30 cellular contexts compared by ENCODE assay signal in genomic region chr3:27606537-27606936, GRCh38.
A peak's percentile ranks its signal among the peaks of the same experiment; 100 is the strongest.
DNase-seq lines count a peak whose midpoint lies in the region; ATAC-seq and TF ChIP-seq lines count a peak whose summit lies in the region.
"Had no signal": no experiment of that assay in that cellular context is flagged by ENCODE, and none has a peak within 500 bp of the region (broad histone marks: within the 10 kb centered on the region; RNA-seq: fewer than 3 reads in every experiment).

No MANE protein-coding gene starts in this region.

- TF ChIP-seq CTCF in GM23338 (conservative IDR thresholded peaks at IDR 0.05; ENCODE audit: low read depth in 2 of 2) (no peak), epithelial cell of esophagus (IDR thresholded peaks at IDR 0.05; ENCODE audit: insufficient read depth, low read depth, low read length, missing control alignments) (no peak), osteoblast (IDR thresholded peaks at IDR 0.05; ENCODE audit: extremely low read depth, low read depth, low read length) (no peak)

- H3K4me2 ChIP-seq in GM23338 (no peak overlapping the region), osteoblast (ENCODE audit: insufficient read depth, low read length) (no peak overlapping the region)

- peaks cover 6% of the 10 kb centered on the region; the same call in 1 of the 3 replicates for H3K4me1 Mint-ChIP-seq in GM23338
- H3K4me1 Mint-ChIP-seq in activated T-helper 17 cell treated with anti-CD3 and anti-CD28 coated beads, Interleukin-2, amount 50 U/mL, for 72 hours, result peaks cover 5% of the 10 kb centered on the region

- H3K36me3 Mint-ChIP-seq in GM23338 (ENCODE audit: low read depth), result peaks cover 3% of the 10 kb centered on the region; the same call in 2 of the 3 replicates
- H3K36me3 Mint-ChIP-seq in activated T-helper 17 cell treated with anti-CD3 and anti-CD28 coated beads, Interleukin-2, amount 50 U/mL, for 72 hours (ENCODE audit: low read depth), result no peaks in the 10 kb centered on the region
- H3K36me3 Mint-ChIP-seq: CD8-positive, alpha-beta T cell had no signal

- no peaks in the 10 kb centered on the region for H3K9me3 ChIP-seq in osteoblast (ENCODE audit: low read depth, low read length)
- H3K9me3 ChIP-seq: body of pancreas, HAP-1, neutrophil, psoas muscle, upper lobe of right lung had no signal

- H3K4me1 ChIP-seq in GM23338 (ENCODE audit: insufficient read depth) (no peaks in the 10 kb centered on the region), osteoblast (ENCODE audit: insufficient read depth, low read length) (peaks cover 13% of the 10 kb centered on the region)
- H3K4me1 ChIP-seq: body of pancreas, HAP-1 had no signal

- H3F3A ChIP-seq in GM23338 (replicated peaks; ENCODE audit: low read depth), result no peaks in the 10 kb centered on the region

- no peaks in the 10 kb centered on the region for H3K79me2 ChIP-seq in GM23338 (replicated peaks; ENCODE audit: insufficient read depth)
- H3K79me2 ChIP-seq in osteoblast (ENCODE audit: insufficient read depth, low read length), result no peaks in the 10 kb centered on the region

- H3K4me3 Mint-ChIP-seq in GM23338, result no peak overlapping the region
- H3K4me3 Mint-ChIP-seq in activated T-helper 17 cell treated with anti-CD3 and anti-CD28 coated beads, Interleukin-2, amount 50 U/mL, for 72 hours, result no peak overlapping the region
- H3K4me3 Mint-ChIP-seq: activated CD8-positive, alpha-beta T cell treated with anti-CD3 and anti-CD28 coated beads, Interleukin-2, amount 10 ng/mL, durations not matched to agents 7 days and 5 days; CD8-positive, alpha-beta T cell had no signal

- no peak overlapping the region for H3K27ac Mint-ChIP-seq in GM23338
- H3K27ac Mint-ChIP-seq in activated T-helper 17 cell treated with anti-CD3 and anti-CD28 coated beads, Interleukin-2, amount 50 U/mL, for 72 hours, result no peak overlapping the region
- H3K27ac Mint-ChIP-seq: activated CD8-positive, alpha-beta T cell treated with anti-CD3 and anti-CD28 coated beads, Interleukin-2, amount 10 ng/mL, durations not matched to agents 7 days and 5 days; CD8-positive, alpha-beta T cell had no signal

- H3K27me3 Mint-ChIP-seq in GM23338 (ENCODE audit: insufficient read depth, low read depth, poor library complexity), result peaks cover 1% of the 10 kb centered on the region
- H3K27me3 Mint-ChIP-seq in activated T-helper 17 cell treated with anti-CD3 and anti-CD28 coated beads, Interleukin-2, amount 50 U/mL, for 72 hours, result no peaks in the 10 kb centered on the region

- 0 out of 2 replicates have a peak overlapping the region, but pooled peaks have one; percentile 10 for H2AFZ ChIP-seq in GM23338
- no peak overlapping the region for H2AFZ ChIP-seq in osteoblast (ENCODE audit: low read length)

- H3K36me3 ChIP-seq in GM23338 (ENCODE audit: insufficient read depth), result no peaks in the 10 kb centered on the region
- H3K36me3 ChIP-seq in osteoblast (ENCODE audit: insufficient read depth, low read length), result no peaks in the 10 kb centered on the region
- H3K36me3 ChIP-seq: HAP-1, neutrophil, upper lobe of right lung had no signal

- H3K9me2 ChIP-seq in GM23338 (ENCODE audit: insufficient read depth), result peaks cover 8% of the 10 kb centered on the region; the same call in 1 of the 2 replicates

- H3K27me3 ChIP-seq in GM23338 (ENCODE audit: insufficient read depth) (no peaks in the 10 kb centered on the region), osteoblast (ENCODE audit: insufficient read depth, low read length) (no peaks in the 10 kb centered on the region)
- H3K27me3 ChIP-seq: body of pancreas, neutrophil, upper lobe of right lung had no signal

- peaks cover 15% of the 10 kb centered on the region for H3K9me3 Mint-ChIP-seq in GM23338
- peaks cover 4% of the 10 kb centered on the region for H3K9me3 Mint-ChIP-seq in activated T-helper 17 cell treated with anti-CD3 and anti-CD28 coated beads, Interleukin-2, amount 50 U/mL, for 72 hours

- ATAC-seq in GM23338, result no peak
- no peak for ATAC-seq in activated T-helper 17 cell treated with anti-CD3 and anti-CD28 coated beads, Interleukin-2, amount 50 U/mL, for 72 hours (replicated peaks)
- no peak for ATAC-seq in HG03280 (IDR thresholded peaks at IDR 0.05; ENCODE audit: unreplicated experiment)
- ATAC-seq: activated CD8-positive, alpha-beta T cell treated with anti-CD3 and anti-CD28 coated beads, Interleukin-2, amount 10 ng/mL, durations not matched to agents 7 days and 5 days; body of pancreas; CD8-positive, alpha-beta T cell; esophagus mucosa; HepG2; psoas muscle; upper lobe of right lung had no signal

- H3K27ac ChIP-seq in GM23338 (ENCODE audit: low read depth) (no peak overlapping the region), osteoblast (ENCODE audit: low read depth, low read length) (peak overlapping the region; percentile 48)
- H3K27ac ChIP-seq: body of pancreas, HL-60, neutrophil, psoas muscle, upper lobe of right lung had no signal

- H4K20me1 ChIP-seq in GM23338 (replicated peaks; ENCODE audit: insufficient read depth) (no peaks in the 10 kb centered on the region), osteoblast (ENCODE audit: insufficient read depth, low read length) (no peaks in the 10 kb centered on the region)

- H3K4me3 ChIP-seq in GM23338 (no peak overlapping the region), epithelial cell of esophagus (ENCODE audit: low read length) (no peak overlapping the region), osteoblast (ENCODE audit: insufficient read depth, low read length) (no peak overlapping the region)
- H3K4me3 ChIP-seq: body of pancreas, HAP-1, psoas muscle, upper lobe of right lung had no signal

- DNase-seq in GM23338 (ENCODE audit: low spot score), result no peak
- peak; percentile 76 for DNase-seq in RKO (ENCODE audit: low spot score)
- peak; percentile 59 for DNase-seq in epithelial cell of esophagus (ENCODE audit: low read depth)
- no peak for DNase-seq in osteoblast (ENCODE audit: insufficient read length, low spot score, missing footprints)
- no peak for DNase-seq in NCI-H748 (lab: John Stamatoyannopoulos, UW; ENCODE audit: unreplicated experiment)
- no peak for DNase-seq in GF-D8 (lab: John Stamatoyannopoulos, UW)
- DNase-seq: activated CD4-positive, alpha-beta T cell treated with anti-CD3 and anti-CD28 coated beads for 1 hour; activated CD8-positive, alpha-beta T cell treated with anti-CD3 and anti-CD28 coated beads, Interleukin-2, amount 10 ng/mL, durations not matched to agents 7 days and 5 days; activated effector memory CD4-positive, alpha-beta T cell treated with anti-CD3 and anti-CD28 coated beads, Interleukin-2, amount 50 U/mL, for 16 hours; activated T-cell treated with anti-CD3 and anti-CD28 coated beads for 4 hours; body of pancreas; CD8-positive, alpha-beta T cell; effector CD8-positive, alpha-beta T cell; glutamatergic neuron; mesenchymal stem cell; NCI-H1092; NCI-H2029; NCI-H69; psoas muscle; SHP77 treated with DMSO at 0.1 percent for 48 hours; substantia nigra; T-helper 1 cell; upper lobe of right lung had no signal

TF ChIP-seq in GM23338, 12 proteins besides CTCF, POLR2A, EP300 and RAD21 (continues in another document):
- TF ChIP-seq CREB1 (CRISPR knock-in tag; IDR thresholded peaks at IDR 0.05; ENCODE audit: low read depth) (no peak), NANOG (IDR thresholded peaks at IDR 0.05; ENCODE audit: borderline replicate concordance) (no peak)

Comparison
In these comparisons a context has a peak if more than half of its experiments do, and no peak if none do; other contexts are left out.
1. DNase-seq: peak in RKO (single experiment) and epithelial cell of esophagus (single experiment); none in GM23338 (single experiment), osteoblast (single experiment), NCI-H748 (single experiment) and GF-D8 (single experiment).